ENCODE assay signal across 24 cellular contexts in the genomic region with DNA sequence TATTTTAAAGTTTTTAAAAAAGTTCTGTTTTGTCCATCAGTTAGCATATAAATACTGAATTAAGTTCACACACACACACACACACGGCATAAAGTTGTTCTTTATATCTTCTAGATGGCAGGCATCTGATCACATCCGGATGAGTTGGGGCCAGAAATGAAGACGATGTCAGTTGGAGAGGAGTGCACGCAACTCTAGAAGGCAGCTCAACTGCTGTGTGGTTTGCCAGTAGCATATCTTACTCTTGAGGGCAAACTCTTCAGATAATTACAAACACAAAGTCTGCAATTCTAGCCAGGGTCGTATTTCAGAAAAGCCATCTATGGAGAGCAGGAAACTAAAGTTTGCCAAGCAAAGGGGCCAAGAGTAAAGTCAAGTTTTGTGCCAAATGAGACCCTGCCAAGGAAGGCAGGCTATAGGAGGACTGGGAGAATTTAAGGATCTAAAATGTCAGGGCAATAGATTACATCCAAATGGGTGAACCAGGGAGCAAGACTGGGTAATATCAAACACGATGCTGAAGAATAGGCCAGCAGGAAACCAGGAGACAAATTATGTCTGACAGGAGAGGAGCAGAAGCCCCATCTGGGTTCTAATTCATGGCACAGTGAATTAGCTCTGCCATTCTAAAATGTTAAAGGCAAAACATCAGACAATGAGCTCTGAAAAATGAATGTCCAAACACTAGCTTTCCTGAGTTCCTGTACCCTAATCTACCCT.
DNase-seq lines count a peak whose midpoint lies in the region; FAIRE-seq and TF ChIP-seq lines count a peak whose summit lies in the region.
"Had no signal": no experiment of that assay in that cellular context is flagged by ENCODE, and none has a peak within 500 bp of the region (broad histone marks: within the 10 kb centered on the region; RNA-seq: fewer than 3 reads in every experiment).

No MANE protein-coding gene starts in this region.

- POLR2A ChIA-PET in PC-9 (lab: Charles Lee; ENCODE audit: unreplicated experiment): interaction anchor here (0.7 kb wide), 1 partner anchor 21 kb away, joined by 5 read pairs; no protein-coding TSS in a partner anchor

- FAIRE-seq in urothelium cell line (lab: Jason Lieb, UNC): peak; percentile 65

- intact Hi-C loops in PC-9 (cut with micrococcal nuclease; ENCODE audit: unreplicated experiment): no loop called here

- H3K27ac ChIP-seq in PC-9 (no peak overlapping the region), fibroblast of lung (ENCODE audit: insufficient read depth, low read length) (no peak overlapping the region), WERI-Rb-1 (no peak overlapping the region)
- H3K27ac ChIP-seq: gastrocnemius medialis, parathyroid adenoma, suprapubic skin had no signal

- TF ChIP-seq CTCF in PC-9 (conservative IDR thresholded peaks at IDR 0.05) (no peak), fibroblast of lung (conservative IDR thresholded peaks at IDR 0.05 in 1 of 2, IDR thresholded peaks at IDR 0.05 in 1 of 2; ENCODE audit: low read depth in 1 of 2, low read length in 2 of 2) (no peak), WERI-Rb-1 (IDR thresholded peaks at IDR 0.05; ENCODE audit: low read depth, low read length) (no peak)

- H3K4me3 ChIP-seq in PC-9 (no peak overlapping the region), fibroblast of lung (replicated peaks in 1 of 4; ENCODE audit: control extremely low read depth in 1 of 4, insufficient read depth in 1 of 4, low read depth in 3 of 4, low read length in 4 of 4) (no peak overlapping the region), WERI-Rb-1 (ENCODE audit: low read depth, low read length) (no peak overlapping the region)
- H3K4me3 ChIP-seq: gastrocnemius medialis, suprapubic skin had no signal

- H3K36me3 ChIP-seq in PC-9 (ENCODE audit: low read depth): no peaks in the 10 kb centered on the region
- no peaks in the 10 kb centered on the region for H3K36me3 ChIP-seq in fibroblast of lung (ENCODE audit: control insufficient read depth, insufficient read depth, low read length)
- H3K36me3 ChIP-seq in WERI-Rb-1: no peaks in the 10 kb centered on the region
- H3K36me3 ChIP-seq: gastrocnemius medialis, suprapubic skin had no signal

- no peaks in the 10 kb centered on the region for H3K4me1 ChIP-seq in PC-9 (replicated peaks; ENCODE audit: insufficient read depth)
- H3K4me1 ChIP-seq in fibroblast of lung (ENCODE audit: control insufficient read depth, extremely low read depth, insufficient read depth, low read length): no peaks in the 10 kb centered on the region
- H3K4me1 ChIP-seq: parathyroid adenoma had no signal

- H3K9me3 ChIP-seq in PC-9 (ENCODE audit: insufficient read depth, low read depth): no peaks in the 10 kb centered on the region; the same call in 1 of the 2 replicates
- no peaks in the 10 kb centered on the region for H3K9me3 ChIP-seq in fibroblast of lung (ENCODE audit: control insufficient read depth, insufficient read depth, low read depth, low read length)
- no peaks in the 10 kb centered on the region for H3K9me3 ChIP-seq in WERI-Rb-1 (ENCODE audit: severe bottlenecking)
- H3K9me3 ChIP-seq: gastrocnemius medialis, suprapubic skin had no signal

- H3K9ac ChIP-seq in fibroblast of lung (ENCODE audit: insufficient read depth, low read length): no peak overlapping the region
- H3K9ac ChIP-seq: parathyroid adenoma had no signal

- peak; percentile 28 for DNase-seq in NCI-H510A treated with DMSO at 0.1 percent for 48 hours (lab: John Stamatoyannopoulos, UW)
- no peak for DNase-seq in NCI-H510A (lab: John Stamatoyannopoulos, UW)
- DNase-seq in PC-9: no peak
- DNase-seq in fibroblast of lung (ENCODE audit: low read depth in 2 of 2): no peak
- DNase-seq in urothelium cell line (ENCODE audit: low spot score): no peak
- no peak for DNase-seq in WERI-Rb-1
- DNase-seq in NCI-H2227 (lab: John Stamatoyannopoulos, UW; ENCODE audit: unreplicated experiment): no peak
- no peak for DNase-seq in NCI-H524 treated with DMSO at 0.1 percent for 48 hours (lab: John Stamatoyannopoulos, UW)
- DNase-seq: activated effector memory CD4-positive, alpha-beta T cell treated with anti-CD3 and anti-CD28 coated beads, Interleukin-2, amount 50 U/mL, for 16 hours; CD8-positive, alpha-beta memory T cell; DND-41; GOT3; hippocampal formation; Karpas-422; MV-4-11; natural killer cell; NCI-H1930; NCI-H526 treated with DMSO at 0.1 percent for 48 hours; stimulated activated CD4-positive, alpha-beta T cell treated with anti-CD3 and anti-CD28 coated beads, Interleukin-4, amount 100 ng/mL, for 24 hours; stimulated activated naive B cell treated with anti-CD40 and anti-IgM and Interleukin-4, amounts not matched to agents 10 μg/mL and 1 μg/mL and 100 μg/mL, for 72 hours; T-cell had no signal

- 0 out of 2 replicates have a peak overlapping the region, but pooled peaks have one; percentile 15 for H2AFZ ChIP-seq in PC-9
- peak overlapping the region; percentile 5 for H2AFZ ChIP-seq in fibroblast of lung (ENCODE audit: low read length)
- H2AFZ ChIP-seq: parathyroid adenoma had no signal

- H3K27me3 ChIP-seq in PC-9 (ENCODE audit: insufficient read depth, low read depth): no peaks in the 10 kb centered on the region
- H3K27me3 ChIP-seq in fibroblast of lung (ENCODE audit: control insufficient read depth, insufficient read depth, low read length): no peaks in the 10 kb centered on the region
- no peaks in the 10 kb centered on the region for H3K27me3 ChIP-seq in WERI-Rb-1 (ENCODE audit: insufficient read depth, low read depth, severe bottlenecking)
- H3K27me3 ChIP-seq: gastrocnemius medialis, suprapubic skin had no signal

- H3K9me2 ChIP-seq in PC-9 (ENCODE audit: insufficient read depth): no peaks in the 10 kb centered on the region

- no peak overlapping the region for H3K4me2 ChIP-seq in PC-9
- no peak overlapping the region for H3K4me2 ChIP-seq in fibroblast of lung (ENCODE audit: extremely low read depth, insufficient read depth, low read length)

- H3F3A ChIP-seq in PC-9 (ENCODE audit: insufficient read depth, low read depth): no peaks in the 10 kb centered on the region

- no peaks in the 10 kb centered on the region for H3K79me2 ChIP-seq in PC-9 (ENCODE audit: low read depth)
- H3K79me2 ChIP-seq in fibroblast of lung (ENCODE audit: control insufficient read depth, insufficient read depth, low read length): no peaks in the 10 kb centered on the region
- H3K79me2 ChIP-seq: parathyroid adenoma had no signal

- CTCF ChIA-PET in PC-9 (lab: Charles Lee): no interaction called here

- H4K20me1 ChIP-seq in PC-9 (ENCODE audit: insufficient read depth) (no peaks in the 10 kb centered on the region), fibroblast of lung (ENCODE audit: control insufficient read depth, extremely low read depth, insufficient read depth, low read length) (no peaks in the 10 kb centered on the region)

- BruUV-seq in PC-9 (replicated peaks; lab: Mats Ljungman, UMichigan): no TSS peak
